ENCODE assay signal across 31 cellular contexts in genomic region chr11:115166826-115167225, GRCh38.
DNase-seq lines count a peak whose midpoint lies in the region; ATAC-seq, FAIRE-seq and TF ChIP-seq lines count a peak whose summit lies in the region.
"Had no signal": no experiment of that assay in that cellular context is flagged by ENCODE, and none has a peak within 500 bp of the region (broad histone marks: within the 10 kb centered on the region; RNA-seq: fewer than 3 reads in every experiment).

No MANE protein-coding gene starts in this region.

- DNase-seq in HEK293T (ENCODE audit: extremely low spot score) (peak; percentile 49), H1 (ENCODE audit: low read depth in 1 of 2, low spot score in 2 of 2) (no peak), myocyte (ENCODE audit: low read depth) (peak; percentile 16), thyroid gland (no peak), tibial nerve (ENCODE audit: low spot score in 2 of 2) (no peak)
- DNase-seq in CD8-positive, alpha-beta T cell: no peak
- DNase-seq: activated CD4-positive, alpha-beta T cell treated with anti-CD3 and anti-CD28 coated beads, Interleukin-2, amount 10 ng/mL, durations not matched to agents 24 days and 14 days; activated CD8-positive, alpha-beta memory T cell treated with anti-CD3 and anti-CD28 coated beads for 24 hours; activated T-cell treated with anti-CD3 and anti-CD28 coated beads for 4 hours; aorta; C1 segment of cervical spinal cord; COR-L47; cortex of kidney; effector memory CD4-positive, alpha-beta T cell; erythroblast; HFFc6; IMR-90; islet precursor cell; naive thymus-derived CD4-positive, alpha-beta T cell; NCI-H1694; NCI-H510A; SJCRH30; spleen; stimulated activated CD8-positive, alpha-beta memory T cell treated with anti-CD3 and anti-CD28 coated beads, Interleukin-4, amount 100 ng/mL, for 48 hours; testis had no signal

- no peak overlapping the region for H3K4me3 Mint-ChIP-seq in CD8-positive, alpha-beta T cell
- H3K4me3 Mint-ChIP-seq: activated CD4-positive, alpha-beta T cell treated with anti-CD3 and anti-CD28 coated beads, Interleukin-2, amount 10 ng/mL, durations not matched to agents 24 days and 14 days; activated naive CD8-positive, alpha-beta T cell; HFFc6; naive thymus-derived CD4-positive, alpha-beta T cell; stimulated activated naive CD8-positive, alpha-beta T cell treated with anti-CD3 and anti-CD28 coated beads, Interleukin-15, Interleukin-2, amounts not matched to agents 100 ng/mL and 50 ng/mL, for 24 hours; WTC11 had no signal

- H4K20me1 ChIP-seq in H1 (replicated peaks in 1 of 2; ENCODE audit: control insufficient read depth in 1 of 2, insufficient read depth in 2 of 2, low read length in 2 of 2): no peaks in the 10 kb centered on the region

- no peaks in the 10 kb centered on the region for H3K79me1 ChIP-seq in H1 (ENCODE audit: low read depth, low read length)

- TF ChIP-seq EP300 in H1 (IDR thresholded peaks at IDR 0.05; ENCODE audit: borderline replicate concordance in 1 of 2, low read depth in 2 of 2, low read length in 2 of 2) (no peak), tibial nerve (IDR thresholded peaks at IDR 0.05) (no peak)

- H2AK5ac ChIP-seq in H1 (ENCODE audit: low read depth, low read length): no peak overlapping the region

- H3K27ac ChIP-seq in H1 (ENCODE audit: low read depth, low read length) (no peak overlapping the region), thyroid gland (peak overlapping the region in 2 of 3 donors; percentile 68 to 75), tibial nerve (no peak overlapping the region)
- no peak overlapping the region for H3K27ac ChIP-seq in CD8-positive, alpha-beta T cell (ENCODE audit: low read depth, low read length)
- H3K27ac ChIP-seq: SJCRH30, spleen, testis, vagina had no signal

- H3K9me3 ChIP-seq in H1 (ENCODE audit: insufficient read depth in 2 of 2, low read depth in 1 of 2, low read length in 1 of 2) (no peaks in the 10 kb centered on the region), thyroid gland (no peaks in the 10 kb centered on the region), tibial nerve (no peaks in the 10 kb centered on the region)
- no peaks in the 10 kb centered on the region for H3K9me3 ChIP-seq in CD8-positive, alpha-beta T cell (ENCODE audit: low read length)
- H3K9me3 ChIP-seq: SJCRH30, spleen, testis, vagina had no signal

- intact Hi-C loops in thyroid gland (cut with DNase I): no loop called here
- intact Hi-C loops in CD8-positive, alpha-beta T cell (cut with DNase I, micrococcal nuclease): no loop called here

- H3K23ac ChIP-seq in H1 (ENCODE audit: insufficient read length): no peak overlapping the region

- POLR2A ChIA-PET in HEK293T (lab: Yijun Ruan, JAX) (no interaction called here), H1 (lab: Charles Lee; ENCODE audit: partially characterized antibody) (interaction anchor here (1.7 kb wide), 1 partner anchor 10 kb away, joined by 4 read pairs; no protein-coding TSS in a partner anchor)
- POLR2A ChIA-PET in CD8-positive, alpha-beta T cell (lab: Charles Lee): no interaction called here

- no peak for FAIRE-seq in H1 (lab: Jason Lieb, UNC)
- FAIRE-seq: GM12892 had no signal

- no peak overlapping the region for H4K8ac ChIP-seq in H1 (ENCODE audit: extremely low read depth, insufficient read depth, low read length)

- H2BK15ac ChIP-seq in H1 (ENCODE audit: low read length): no peak overlapping the region

- no peak overlapping the region for H2AFZ ChIP-seq in H1 (ENCODE audit: low read length)

- H3K27me3 ChIP-seq in H1 (replicated peaks in 1 of 4; ENCODE audit: control insufficient read depth in 3 of 4, extremely low read depth in 1 of 4, insufficient read depth in 3 of 4, low read length in 3 of 4) (no peaks in the 10 kb centered on the region), thyroid gland (no peaks in the 10 kb centered on the region), tibial nerve (peaks cover 0 to 6% of the 10 kb centered on the region in 2 donors)
- no peaks in the 10 kb centered on the region for H3K27me3 ChIP-seq in CD8-positive, alpha-beta T cell (ENCODE audit: insufficient read depth, low read length)
- H3K27me3 ChIP-seq: SJCRH30, testis, vagina had no signal

- TF ChIP-seq POLR2A in H1 (IDR thresholded peaks at IDR 0.05; ENCODE audit: control extremely low read depth in 1 of 2, low read depth in 2 of 2, low read length in 2 of 2): no peak
- TF ChIP-seq POLR2A in thyroid gland (IDR thresholded peaks at IDR 0.05): no peak
- TF ChIP-seq POLR2A in tibial nerve (IDR thresholded peaks at IDR 0.05): no peak

- no peak for TF ChIP-seq CTCF in H1 (IDR thresholded peaks at IDR 0.05; ENCODE audit: control extremely low read depth in 1 of 3, insufficient read depth in 1 of 3, low read depth in 1 of 3, low read length in 3 of 3)
- no peak for TF ChIP-seq CTCF in thyroid gland (IDR thresholded peaks at IDR 0.05)
- TF ChIP-seq CTCF in tibial nerve (IDR thresholded peaks at IDR 0.05): no peak
- TF ChIP-seq CTCF in CD8-positive, alpha-beta T cell (IDR thresholded peaks at IDR 0.05): no peak

- no peak overlapping the region for H4K5ac ChIP-seq in H1 (ENCODE audit: insufficient read length, low read depth, low read length)

- peak overlapping the region; percentile 71 for H4K91ac ChIP-seq in H1 (replicated peaks; ENCODE audit: insufficient read length, low read length)

- no peak overlapping the region for H2BK5ac ChIP-seq in H1 (ENCODE audit: low read depth, low read length)

- H3K56ac ChIP-seq in H1 (replicated peaks; ENCODE audit: insufficient read length, low read depth, low read length): no peak overlapping the region

- no peak for TF ChIP-seq RAD21 in H1 (IDR thresholded peaks at IDR 0.05 in 1 of 2, conservative IDR thresholded peaks at IDR 0.05 in 1 of 2; ENCODE audit: low read depth in 2 of 2, low read length in 2 of 2)

- no peak overlapping the region for H3K4me3 ChIP-seq in H1 (ENCODE audit: extremely low read depth in 1 of 4, insufficient read depth in 2 of 4, low read depth in 3 of 4, low read length in 4 of 4)
- H3K4me3 ChIP-seq in thyroid gland (replicated peaks in 1 of 3): no peak overlapping the region
- no peak overlapping the region for H3K4me3 ChIP-seq in tibial nerve
- no peak overlapping the region for H3K4me3 ChIP-seq in CD8-positive, alpha-beta T cell (ENCODE audit: low read depth, low read length)
- H3K4me3 ChIP-seq: SJCRH30, spleen, testis, vagina had no signal

- no peaks in the 10 kb centered on the region for H3K36me3 Mint-ChIP-seq in CD8-positive, alpha-beta T cell
- H3K36me3 Mint-ChIP-seq: activated naive CD8-positive, alpha-beta T cell; naive thymus-derived CD4-positive, alpha-beta T cell; WTC11 had no signal

- H2BK20ac ChIP-seq in H1 (ENCODE audit: low read length): no peak overlapping the region

- no peak overlapping the region for H2BK12ac ChIP-seq in H1 (ENCODE audit: low read depth, low read length)

- no peak overlapping the region for H3K18ac ChIP-seq in H1 (ENCODE audit: extremely low read depth, low read length)

- no peak overlapping the region for H3K27ac Mint-ChIP-seq in CD8-positive, alpha-beta T cell
- H3K27ac Mint-ChIP-seq: activated CD4-positive, alpha-beta T cell treated with anti-CD3 and anti-CD28 coated beads, Interleukin-2, amount 10 ng/mL, durations not matched to agents 24 days and 14 days; activated naive CD8-positive, alpha-beta T cell; HFFc6; naive thymus-derived CD4-positive, alpha-beta T cell; stimulated activated naive CD8-positive, alpha-beta T cell treated with anti-CD3 and anti-CD28 coated beads, Interleukin-15, Interleukin-2, amounts not matched to agents 100 ng/mL and 50 ng/mL, for 24 hours; WTC11 had no signal

- no peak for ATAC-seq in CD8-positive, alpha-beta T cell
- no peak for ATAC-seq in HG02973 (IDR thresholded peaks at IDR 0.05; ENCODE audit: unreplicated experiment)
- ATAC-seq: naive thymus-derived CD4-positive, alpha-beta T cell; WTC11 had no signal

- H3K36me3 ChIP-seq in H1 (ENCODE audit: control insufficient read depth in 2 of 4, insufficient read depth in 4 of 4, low read length in 3 of 4) (no peaks in the 10 kb centered on the region), thyroid gland (no peaks in the 10 kb centered on the region), tibial nerve (no peaks in the 10 kb centered on the region)
- H3K36me3 ChIP-seq in CD8-positive, alpha-beta T cell (ENCODE audit: insufficient read depth, low read length): no peaks in the 10 kb centered on the region
- H3K36me3 ChIP-seq: SJCRH30, spleen, vagina had no signal

- H3K14ac ChIP-seq in H1 (ENCODE audit: insufficient read length): no peak overlapping the region

- no peaks in the 10 kb centered on the region for H3K79me2 ChIP-seq in H1 (ENCODE audit: control insufficient read depth in 1 of 2, insufficient read depth in 2 of 2, low read length in 2 of 2)

- no peaks in the 10 kb centered on the region for H3K4me1 Mint-ChIP-seq in CD8-positive, alpha-beta T cell (ENCODE audit: low read depth)
- H3K4me1 Mint-ChIP-seq: activated CD4-positive, alpha-beta T cell treated with anti-CD3 and anti-CD28 coated beads, Interleukin-2, amount 10 ng/mL, durations not matched to agents 24 days and 14 days; naive thymus-derived CD4-positive, alpha-beta T cell had no signal

- H2BK120ac ChIP-seq in H1 (replicated peaks; ENCODE audit: low read depth, low read length): no peak overlapping the region

- H3K4me1 ChIP-seq in H1 (replicated peaks in 1 of 4; ENCODE audit: control insufficient read depth in 3 of 4, insufficient read depth in 4 of 4, low read length in 3 of 4) (peaks cover 13 to 25% (median 21%) of the 10 kb centered on the region in 4 experiments; a peak in 6 of 7 replicates), thyroid gland (peaks cover 32 to 52% of the 10 kb centered on the region in 2 donors), tibial nerve (peaks cover 0 to 11% (median 0%) of the 10 kb centered on the region in 4 donors)
- H3K4me1 ChIP-seq in CD8-positive, alpha-beta T cell (ENCODE audit: insufficient read depth, low read length): no peaks in the 10 kb centered on the region
- H3K4me1 ChIP-seq: SJCRH30, spleen, testis had no signal

- H3K27me3 Mint-ChIP-seq in CD8-positive, alpha-beta T cell (ENCODE audit: low read depth): peaks cover 11% of the 10 kb centered on the region
- H3K27me3 Mint-ChIP-seq: stimulated activated naive CD8-positive, alpha-beta T cell treated with anti-CD3 and anti-CD28 coated beads, Interleukin-15, Interleukin-2, amounts not matched to agents 100 ng/mL and 50 ng/mL, for 24 hours had no signal

- no peaks in the 10 kb centered on the region for H3K23me2 ChIP-seq in H1 (ENCODE audit: low read depth, low read length)

- no peaks in the 10 kb centered on the region for H3K9me3 Mint-ChIP-seq in CD8-positive, alpha-beta T cell
- H3K9me3 Mint-ChIP-seq: activated CD4-positive, alpha-beta T cell treated with anti-CD3 and anti-CD28 coated beads, Interleukin-2, amount 10 ng/mL, durations not matched to agents 24 days and 14 days; stimulated activated naive CD8-positive, alpha-beta T cell treated with anti-CD3 and anti-CD28 coated beads, Interleukin-15, Interleukin-2, amounts not matched to agents 100 ng/mL and 50 ng/mL, for 24 hours; WTC11 had no signal

- H3K4me2 ChIP-seq in H1 (ENCODE audit: insufficient read depth in 1 of 2, low read depth in 2 of 2, low read length in 2 of 2): no peak overlapping the region

- CTCF ChIA-PET in HEK293T (lab: Yijun Ruan, JAX) (interaction anchor here (0.6 kb wide), 2 partner anchors 35 to 1333 kb away, joined by 4 to 5 read pairs; no protein-coding TSS in a partner anchor), H1 (lab: Charles Lee; ENCODE audit: partially characterized antibody) (interaction anchor here (0.9 to 2.1 kb wide), 6 partner anchors 9 to 428 kb away, joined by 3 to 12 read pairs (median 3); no protein-coding TSS in a partner anchor)
- CTCF ChIA-PET in CD8-positive, alpha-beta T cell (lab: Charles Lee): no interaction called here

- 84% methylated on average over 6 of the region's 6 CpGs; no CpG with 5 or more reads in 1 of the 2 experiments for WGBS in H1 (ENCODE audit: extremely low coverage in 1 of 2, insufficient coverage in 1 of 2, insufficient read length in 1 of 2, insufficient replicate concordance in 2 of 2, low coverage in 1 of 2, low lambda C conversion rate in 2 of 2, missing lambda C conversion rate in 1 of 2), 2 experiments
- WGBS in thyroid gland, 2 donors: 81 to 85% methylated on average over 6 of the region's 6 CpGs
- WGBS in tibial nerve, 2 donors: 54 to 61% methylated on average over 6 of the region's 6 CpGs

- H3K9ac ChIP-seq in H1 (replicated peaks in 1 of 4; ENCODE audit: extremely low read depth in 1 of 4, low read depth in 3 of 4, low read length in 3 of 4): no peak overlapping the region

- no peak overlapping the region for H3K4ac ChIP-seq in H1 (replicated peaks; ENCODE audit: insufficient read length, low read depth, low read length)

Comparison
In these comparisons a context has a peak if more than half of its experiments do, and no peak if none do; other contexts are left out.
1. DNase-seq: peak in HEK293T (single experiment) and myocyte (single experiment); none in H1 (0 of 2), thyroid gland (0 of 2), tibial nerve (0 of 2) and CD8-positive, alpha-beta T cell (0 of 7).
2. H3K27ac ChIP-seq: peak in thyroid gland (2 of 3); none in H1 (single experiment), tibial nerve (0 of 4) and CD8-positive, alpha-beta T cell (single experiment).